ENCODE assay signal across 9 cellular contexts in the genomic region with DNA sequence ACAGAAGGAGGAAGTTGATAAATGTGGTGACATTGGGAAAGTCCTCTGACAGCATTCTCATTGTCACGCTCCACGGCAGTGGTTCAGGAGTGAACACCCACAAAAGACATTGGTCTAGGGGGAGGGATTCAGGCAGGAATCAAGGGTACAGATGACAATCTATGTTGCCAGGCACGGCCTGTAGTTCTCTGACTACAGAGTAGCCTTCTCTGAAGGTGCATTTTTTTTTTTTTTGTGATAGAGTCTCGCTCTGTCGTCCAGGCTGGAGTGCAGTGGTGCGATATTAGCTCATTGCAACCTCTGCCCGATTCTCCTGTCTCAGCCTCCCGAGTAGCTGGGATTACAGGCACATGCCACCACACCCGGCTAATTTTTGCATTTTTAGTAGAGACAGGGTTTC. TPM values are rescaled to one million over a fixed set of nuclear protein-coding genes. Genes with fewer than 3 reads are reported as not detected.
DNase-seq lines count a peak whose midpoint lies in the region; ATAC-seq and TF ChIP-seq lines count a peak whose summit lies in the region.
"Had no signal": no experiment of that assay in that cellular context is flagged by ENCODE, and none has a peak within 500 bp of the region (broad histone marks: within the 10 kb centered on the region; RNA-seq: fewer than 3 reads in every experiment).

No MANE protein-coding gene starts in this region.

- H3K9me3 Mint-ChIP-seq in type B pancreatic cell: no peaks in the 10 kb centered on the region

- 79 to 81% (median 80%) methylated on average over 9 of the region's 9 CpGs for WGBS in heart left ventricle, 4 donors
- no CpG with 5 or more reads among the region's 9 CpGs for WGBS in neuronal stem cell (ENCODE audit: extremely low coverage in 2 of 2, insufficient read length in 2 of 2, insufficient replicate concordance in 1 of 2), 2 donors

- H3K79me2 ChIP-seq in OCI-LY3 (ENCODE audit: low read length): peaks cover 4% of the 10 kb centered on the region

- H4K20me1 ChIP-seq in OCI-LY3 (ENCODE audit: insufficient read depth, low read length): no peaks in the 10 kb centered on the region

- no peak overlapping the region for H3K4me3 Mint-ChIP-seq in type B pancreatic cell

- no peak overlapping the region for H4K8ac ChIP-seq in neuronal stem cell (ENCODE audit: low read depth, low read length)

- H2AFZ ChIP-seq in OCI-LY3 (ENCODE audit: low read depth, low read length) (no peak overlapping the region), neuronal stem cell (ENCODE audit: low read length) (no peak overlapping the region)

- no peak for TF ChIP-seq POLR2A in heart left ventricle (IDR thresholded peaks at IDR 0.05)

- TF ChIP-seq CTCF in OCI-LY3 (IDR thresholded peaks at IDR 0.05; ENCODE audit: low read depth, low read length): no peak
- TF ChIP-seq CTCF in heart left ventricle (IDR thresholded peaks at IDR 0.05): no peak
- TF ChIP-seq CTCF in type B pancreatic cell (conservative IDR thresholded peaks at IDR 0.05): no peak

- H3K4ac ChIP-seq in neuronal stem cell (ENCODE audit: low read length): no peak overlapping the region

- H3K9me3 ChIP-seq in OCI-LY3 (ENCODE audit: insufficient read depth, low read length) (no peaks in the 10 kb centered on the region), heart left ventricle (no peaks in the 10 kb centered on the region), neuronal stem cell (replicated peaks in 1 of 2; ENCODE audit: control insufficient read depth in 2 of 2, insufficient read depth in 1 of 2, low read depth in 1 of 2, low read length in 2 of 2) (no peaks in the 10 kb centered on the region)

- H3K4me1 ChIP-seq in OCI-LY3 (ENCODE audit: low read length) (peaks cover 80% of the 10 kb centered on the region), heart left ventricle (peaks cover 0 to 21% (median 0%) of the 10 kb centered on the region in 12 donors), neuronal stem cell (ENCODE audit: control insufficient read depth in 2 of 2, insufficient read depth in 1 of 2, low read depth in 1 of 2, low read length in 2 of 2) (peaks cover 0 to 5% of the 10 kb centered on the region in 2 donors)

- peak overlapping the region; percentile 49 for H3K4me3 ChIP-seq in OCI-LY3 (ENCODE audit: low read length)
- H3K4me3 ChIP-seq in heart left ventricle: no peak overlapping the region
- no peak overlapping the region for H3K4me3 ChIP-seq in neuronal stem cell (ENCODE audit: low read length in 2 of 2)

- no peaks in the 10 kb centered on the region for H3K27me3 Mint-ChIP-seq in type B pancreatic cell

- intact Hi-C loops in heart left ventricle (cut with DNase I): no loop called here

- H3K23ac ChIP-seq in neuronal stem cell (ENCODE audit: low read depth, low read length, poor library complexity): no peak overlapping the region

- H3K18ac ChIP-seq in neuronal stem cell (ENCODE audit: low read length): no peak overlapping the region

- no peak overlapping the region for H2BK15ac ChIP-seq in neuronal stem cell (ENCODE audit: low read length)

- peak overlapping the region; percentile 74 for H3K9ac ChIP-seq in OCI-LY3 (ENCODE audit: low read length)
- no peak overlapping the region for H3K9ac ChIP-seq in neuronal stem cell (ENCODE audit: low read depth, low read length, poor library complexity)

- H2BK120ac ChIP-seq in neuronal stem cell (ENCODE audit: low read depth, low read length): no peak overlapping the region

- no peaks in the 10 kb centered on the region for H3K79me1 ChIP-seq in neuronal stem cell (ENCODE audit: low read depth, low read length)

- DNase-seq in DMS53 (lab: John Stamatoyannopoulos, UW): peak; percentile 16
- DNase-seq in DMS53 treated with DMSO at 0.1 percent for 48 hours (lab: John Stamatoyannopoulos, UW; ENCODE audit: unreplicated experiment): no peak
- DNase-seq in heart left ventricle: peak in 4 of 5 donors; percentile 25 to 41 (median 34)
- DNase-seq in NCI-H2107 (lab: John Stamatoyannopoulos, UW): no peak
- DNase-seq in type B pancreatic cell (ENCODE audit: extremely low spot score, unreplicated experiment): no peak
- no peak for DNase-seq in neuronal stem cell (ENCODE audit: low spot score)

- H3K36me3 Mint-ChIP-seq in type B pancreatic cell: no peaks in the 10 kb centered on the region

- no peak overlapping the region for H2BK5ac ChIP-seq in neuronal stem cell (ENCODE audit: low read length)

- no peaks in the 10 kb centered on the region for H3K36me3 ChIP-seq in OCI-LY3 (replicated peaks; ENCODE audit: low read depth, low read length)
- H3K36me3 ChIP-seq in heart left ventricle: no peaks in the 10 kb centered on the region
- H3K36me3 ChIP-seq in neuronal stem cell (replicated peaks in 1 of 2; ENCODE audit: control insufficient read depth in 2 of 2, insufficient read depth in 2 of 2, low read length in 2 of 2): no peaks in the 10 kb centered on the region

- H4K91ac ChIP-seq in neuronal stem cell (ENCODE audit: low read depth, low read length, poor library complexity): no peak overlapping the region

- H3K27me3 ChIP-seq in OCI-LY3 (ENCODE audit: low read depth, low read length) (no peaks in the 10 kb centered on the region), heart left ventricle (no peaks in the 10 kb centered on the region), neuronal stem cell (ENCODE audit: control insufficient read depth in 3 of 3, insufficient read depth in 3 of 3, low read depth in 1 of 3, low read length in 3 of 3) (peaks cover 0 to 3% (median 0%) of the 10 kb centered on the region in 3 experiments)

- H2BK12ac ChIP-seq in neuronal stem cell (ENCODE audit: low read length): no peak overlapping the region

- no peak overlapping the region for H3K27ac Mint-ChIP-seq in type B pancreatic cell

- H2AK5ac ChIP-seq in neuronal stem cell (ENCODE audit: low read depth, low read length): no peak overlapping the region

- no peaks in the 10 kb centered on the region for H3K4me1 Mint-ChIP-seq in type B pancreatic cell (ENCODE audit: unreplicated experiment)

- ATAC-seq in HG02840 (IDR thresholded peaks at IDR 0.05; ENCODE audit: low FRiP score, unreplicated experiment) (peak; percentile 71), heart left ventricle (peak; percentile 45 to 80 (median 53))

- peak overlapping the region; percentile 96 for H3K27ac ChIP-seq in OCI-LY3 (ENCODE audit: low read length)
- peak overlapping the region in 2 of 12 donors; percentile 17 to 93 for H3K27ac ChIP-seq in heart left ventricle
- H3K27ac ChIP-seq in neuronal stem cell (replicated peaks; ENCODE audit: low read length): no peak overlapping the region
- H3K27ac ChIP-seq: 22Rv1 had no signal

- H3K4me2 ChIP-seq in OCI-LY3 (ENCODE audit: low read length): peak overlapping the region; percentile 49
- no peak overlapping the region for H3K4me2 ChIP-seq in neuronal stem cell (ENCODE audit: insufficient read depth, low read length, poor library complexity, severe bottlenecking)

- no peak overlapping the region for H3K14ac ChIP-seq in neuronal stem cell (ENCODE audit: low read length)

RNA-seq across cellular contexts. Expression of a gene that starts 7.4 kb away (rescaled TPM):
- total RNA-seq in heart left ventricle: 100 to 1,000 TPM in 1 of 9 donors, 10 to 100 TPM in 8; 42.2 to 104 (median 55.4) TPM
- 10 to 100 TPM; 15.0 to 33.8 TPM for polyA plus RNA-seq in heart left ventricle
- 95.4 and 108 TPM in 2 replicates for total RNA-seq in type B pancreatic cell (ENCODE audit: low replicate concordance)
- 73.6 TPM for polyA plus RNA-seq in neuronal stem cell (2013, experiment 1 of 2)
- polyA plus RNA-seq in neuronal stem cell (2013, experiment 2 of 2): 76.4 TPM

RNA-seq across cellular contexts. Expression of a gene that starts 12.4 kb away (rescaled TPM):
- 10 to 100 TPM; 13.0 to 40.5 (median 17.5) TPM for total RNA-seq in heart left ventricle
- 10 to 100 TPM; 12.9 to 27.6 TPM for polyA plus RNA-seq in heart left ventricle
- 73.5 and 85.9 TPM in 2 replicates for total RNA-seq in type B pancreatic cell (ENCODE audit: low replicate concordance)
- polyA plus RNA-seq in neuronal stem cell (2013, experiment 1 of 2): 56.1 TPM
- polyA plus RNA-seq in neuronal stem cell (2013, experiment 2 of 2): 58.1 TPM

RNA-seq across cellular contexts. Expression of a gene that starts 38.3 kb away (rescaled TPM):
- total RNA-seq in heart left ventricle (100 to 1,000 TPM in 1 of 9 donors, 10 to 100 TPM in 8; 52.2 to 165 (median 65.3) TPM), type B pancreatic cell (ENCODE audit: low replicate concordance) (35.6 and 54.3 TPM in 2 replicates)
- polyA plus RNA-seq in heart left ventricle: 100 to 1,000 TPM in 1 of 2 donors, 10 to 100 TPM in 1; 56.0 to 242 TPM
- 69.7 TPM for polyA plus RNA-seq in neuronal stem cell (2013, experiment 1 of 2)
- polyA plus RNA-seq in neuronal stem cell (2013, experiment 2 of 2): 67.9 TPM

Comparison
In these comparisons a context has a peak if more than half of its experiments do, and no peak if none do; other contexts are left out.
1. DNase-seq: peak in DMS53 (single experiment) and heart left ventricle (4 of 5); none in DMS53 treated with DMSO at 0.1 percent for 48 hours (single experiment), NCI-H2107 (single experiment), type B pancreatic cell (single experiment) and neuronal stem cell (single experiment).